Comparison of ENCODE assay signal across 15 cellular contexts in the genomic region with DNA sequence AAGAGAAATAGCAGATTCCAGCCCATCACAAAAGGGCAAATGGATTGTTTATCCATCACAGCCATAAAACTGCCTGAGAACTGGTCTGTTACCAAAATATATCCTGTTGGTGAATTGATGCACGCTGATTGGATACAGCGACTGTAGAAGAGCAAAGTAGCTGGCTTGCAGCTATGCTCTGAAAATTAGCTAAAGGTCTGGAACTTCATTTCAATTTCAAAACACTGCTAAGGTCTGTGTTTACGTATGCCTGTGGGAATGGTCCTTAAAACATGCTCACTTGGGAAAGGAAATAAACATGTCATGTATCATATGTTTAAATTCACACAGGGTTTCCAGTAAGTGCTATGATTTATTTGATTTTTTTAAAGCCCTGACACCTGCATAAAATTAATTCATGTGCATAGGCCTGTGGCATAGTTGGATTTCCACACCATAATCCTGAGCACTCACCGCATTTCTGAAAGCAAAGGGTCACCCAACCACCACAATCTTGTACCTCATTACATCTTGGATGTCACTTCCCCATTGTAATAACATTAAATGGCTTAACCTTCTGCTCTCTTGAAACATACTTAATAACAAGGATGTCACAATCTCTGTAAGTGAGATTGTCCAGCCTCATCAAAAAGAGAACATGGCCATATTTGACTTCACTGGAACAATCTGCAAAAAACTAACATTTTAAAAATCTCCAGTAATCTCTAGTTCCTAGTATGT.
"Had no signal": no experiment of that assay in that cellular context is flagged by ENCODE, and none has a peak within 500 bp of the region (broad histone marks: within the 10 kb centered on the region; RNA-seq: fewer than 3 reads in every experiment).

No MANE protein-coding gene starts in this region.

- H3K36me3 Mint-ChIP-seq: activated naive CD4-positive, alpha-beta T cell treated with anti-CD3 and anti-CD28 coated beads, Interleukin-2, amount 50 U/mL, for 72 hours; immature natural killer cell; natural killer cell; type B pancreatic cell had no signal

- H3K27ac Mint-ChIP-seq: activated naive CD4-positive, alpha-beta T cell treated with anti-CD3 and anti-CD28 coated beads, Interleukin-2, amount 50 U/mL, for 72 hours; immature natural killer cell; natural killer cell; T-helper 1 cell treated with Interleukin-12 subunit alpha and Interleukin-12 subunit beta and Interleukin-4 antibody, amounts not matched to agents 30 μg/mL and 1 μg/mL, for 36 hours; type B pancreatic cell had no signal

- ATAC-seq: activated naive CD4-positive, alpha-beta T cell treated with anti-CD3 and anti-CD28 coated beads, Interleukin-2, amount 50 U/mL, for 72 hours; left cardiac atrium; mucosa of descending colon; natural killer cell had no signal

- H3K4me3 ChIP-seq: dorsolateral prefrontal cortex, mucosa of descending colon had no signal

- H3K4me3 Mint-ChIP-seq: immature natural killer cell; natural killer cell; T-helper 1 cell treated with Interleukin-12 subunit alpha and Interleukin-12 subunit beta and Interleukin-4 antibody, amounts not matched to agents 30 μg/mL and 1 μg/mL, for 36 hours; type B pancreatic cell had no signal

- H3K4me1 Mint-ChIP-seq: immature natural killer cell, natural killer cell had no signal

- H3K9me3 Mint-ChIP-seq: activated naive CD4-positive, alpha-beta T cell treated with anti-CD3 and anti-CD28 coated beads, Interleukin-2, amount 50 U/mL, for 72 hours; immature natural killer cell; natural killer cell; T-helper 1 cell treated with Interleukin-12 subunit alpha and Interleukin-12 subunit beta and Interleukin-4 antibody, amounts not matched to agents 30 μg/mL and 1 μg/mL, for 36 hours; type B pancreatic cell had no signal

- H3K27ac ChIP-seq: dorsolateral prefrontal cortex had no signal

- DNase-seq: activated CD4-positive, alpha-beta T cell treated with anti-CD3 and anti-CD28 coated beads, Interleukin-2, amount 50 U/mL, for 1 hour; activated CD4-positive, CD25-positive, alpha-beta regulatory T cell; activated effector memory CD4-positive, alpha-beta T cell treated with Interleukin-2 at 50 U/mL for 16 hours; anterior cingulate cortex; dorsolateral prefrontal cortex; glutamatergic neuron; immature natural killer cell; left cardiac atrium; mucosa of descending colon; natural killer cell; stimulated activated CD4-positive, alpha-beta T cell treated with anti-CD3 and anti-CD28 coated beads, Interleukin-2, amount 100 ng/mL, for 48 hours; stimulated activated naive CD4-positive, alpha-beta T cell treated with Interleukin-2 at 50 U/mL for 16 hours had no signal
